ENCODE assay signal across 1 cellular context in the genomic region with DNA sequence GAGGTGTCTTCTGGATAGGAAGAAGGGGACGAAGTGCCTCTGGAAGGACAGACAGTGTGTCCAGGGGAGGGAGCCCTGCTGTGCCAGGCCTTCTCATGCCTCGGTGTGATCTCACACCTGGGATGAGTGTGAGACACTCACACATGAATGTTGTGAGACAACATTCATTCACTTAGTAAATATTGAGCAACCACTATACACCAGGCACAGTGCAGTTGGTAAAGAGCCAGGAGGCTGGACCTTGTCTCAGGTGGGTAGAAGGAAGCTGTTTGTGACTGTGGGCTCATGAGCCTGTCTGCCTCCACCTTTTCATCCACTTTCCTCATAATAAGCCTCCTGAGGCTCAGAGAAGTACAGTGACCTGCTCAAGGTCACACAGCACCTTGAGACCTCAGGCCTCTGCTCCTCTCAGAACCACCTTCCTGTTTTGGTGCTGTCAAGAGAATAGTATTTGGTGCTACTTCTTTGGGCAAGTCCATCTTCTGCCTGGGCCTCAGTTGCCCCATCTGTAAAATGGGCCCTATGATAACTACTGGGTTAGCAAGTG.
A peak's percentile ranks its signal among the peaks of the same experiment; 100 is the strongest.
TF ChIP-seq lines count a peak whose summit lies in the region.

No MANE protein-coding gene starts in this region.

TF ChIP-seq in HepG2, 621 proteins besides CTCF, POLR2A, EP300 and RAD21 (continued from another document and continues in another):
- no peak for TF ChIP-seq HNRNPH1 (optimal IDR thresholded peaks at IDR 0.05; ENCODE audit: low read depth, low read length)
- no peak for TF ChIP-seq ZFP90 (CRISPR knock-in tag; IDR thresholded peaks at IDR 0.05; ENCODE audit: borderline replicate concordance)
- TF ChIP-seq KAT2B (IDR thresholded peaks at IDR 0.05; ENCODE audit: borderline replicate concordance, low read depth, low read length): no peak
- TF ChIP-seq, protein P1, sequence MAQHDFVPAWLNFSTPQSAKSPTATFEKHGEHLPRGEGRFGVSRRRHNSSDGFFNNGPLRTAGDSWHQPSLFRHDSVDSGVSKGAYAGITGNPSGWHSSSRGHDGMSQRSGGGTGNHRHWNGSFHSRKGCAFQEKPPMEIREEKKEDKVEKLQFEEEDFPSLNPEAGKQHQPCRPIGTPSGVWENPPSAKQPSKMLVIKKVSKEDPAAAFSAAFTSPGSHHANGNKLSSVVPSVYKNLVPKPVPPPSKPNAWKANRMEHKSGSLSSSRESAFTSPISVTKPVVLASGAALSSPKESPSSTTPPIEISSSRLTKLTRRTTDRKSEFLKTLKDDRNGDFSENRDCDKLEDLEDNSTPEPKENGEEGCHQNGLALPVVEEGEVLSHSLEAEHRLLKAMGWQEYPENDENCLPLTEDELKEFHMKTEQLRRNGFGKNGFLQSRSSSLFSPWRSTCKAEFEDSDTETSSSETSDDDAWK (CRISPR knock-in tag; IDR thresholded peaks at IDR 0.05): no peak
- TF ChIP-seq ZNF234 (CRISPR knock-in tag; conservative IDR thresholded peaks at IDR 0.05): no peak
- TF ChIP-seq ZNF383 (CRISPR knock-in tag; IDR thresholded peaks at IDR 0.05; ENCODE audit: borderline replicate concordance): no peak
- peak; percentile 98 for TF ChIP-seq CEBPG (CRISPR knock-in tag; IDR thresholded peaks at IDR 0.05)
- TF ChIP-seq ZNF546 (CRISPR knock-in tag; conservative IDR thresholded peaks at IDR 0.05): no peak
- TF ChIP-seq SP1 (IDR thresholded peaks at IDR 0.05): no peak
- TF ChIP-seq SP1 (CRISPR knock-in tag; IDR thresholded peaks at IDR 0.05): no peak
- TF ChIP-seq PLSCR1 (CRISPR knock-in tag; IDR thresholded peaks at IDR 0.05; ENCODE audit: borderline replicate concordance): no peak
- TF ChIP-seq ZMYM3 (CRISPR knock-in tag; IDR thresholded peaks at IDR 0.05): peak; percentile 96
- no peak for TF ChIP-seq ONECUT2 (CRISPR knock-in tag; IDR thresholded peaks at IDR 0.05)
- TF ChIP-seq, protein P2, sequence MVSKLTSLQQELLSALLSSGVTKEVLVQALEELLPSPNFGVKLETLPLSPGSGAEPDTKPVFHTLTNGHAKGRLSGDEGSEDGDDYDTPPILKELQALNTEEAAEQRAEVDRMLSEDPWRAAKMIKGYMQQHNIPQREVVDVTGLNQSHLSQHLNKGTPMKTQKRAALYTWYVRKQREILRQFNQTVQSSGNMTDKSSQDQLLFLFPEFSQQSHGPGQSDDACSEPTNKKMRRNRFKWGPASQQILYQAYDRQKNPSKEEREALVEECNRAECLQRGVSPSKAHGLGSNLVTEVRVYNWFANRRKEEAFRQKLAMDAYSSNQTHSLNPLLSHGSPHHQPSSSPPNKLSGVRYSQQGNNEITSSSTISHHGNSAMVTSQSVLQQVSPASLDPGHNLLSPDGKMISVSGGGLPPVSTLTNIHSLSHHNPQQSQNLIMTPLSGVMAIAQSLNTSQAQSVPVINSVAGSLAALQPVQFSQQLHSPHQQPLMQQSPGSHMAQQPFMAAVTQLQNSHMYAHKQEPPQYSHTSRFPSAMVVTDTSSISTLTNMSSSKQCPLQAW (CRISPR knock-in tag; IDR thresholded peaks at IDR 0.05): no peak; the same call in none of the 2 replicates
- no peak for TF ChIP-seq ZKSCAN5 (CRISPR knock-in tag; IDR thresholded peaks at IDR 0.05)
- TF ChIP-seq, protein P3, sequence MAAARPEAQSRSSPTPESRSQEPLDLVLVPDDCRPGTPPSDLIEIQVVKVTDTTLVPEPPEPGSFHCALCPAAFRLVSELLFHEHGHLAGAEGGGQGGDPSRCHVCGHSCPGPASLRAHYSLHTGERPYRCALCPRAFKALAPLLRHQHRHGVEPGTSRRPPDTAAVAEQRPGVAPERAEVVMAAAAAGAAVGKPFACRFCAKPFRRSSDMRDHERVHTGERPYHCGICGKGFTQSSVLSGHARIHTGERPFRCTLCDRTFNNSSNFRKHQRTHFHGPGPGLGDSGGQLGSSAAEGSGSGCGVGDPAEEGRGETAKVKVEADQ (CRISPR knock-in tag; IDR thresholded peaks at IDR 0.05; ENCODE audit: borderline replicate concordance): no peak
- TF ChIP-seq BRCA1 (CRISPR knock-in tag; IDR thresholded peaks at IDR 0.05): no peak
- TF ChIP-seq NFRKB (IDR thresholded peaks at IDR 0.05): no peak
- TF ChIP-seq ZNF18 (CRISPR knock-in tag; IDR thresholded peaks at IDR 0.05; ENCODE audit: insufficient replicate concordance): peak; percentile 100
- TF ChIP-seq HMG20A (CRISPR knock-in tag; IDR thresholded peaks at IDR 0.05; ENCODE audit: borderline replicate concordance): peak; percentile 83; the same call in 1 of the 2 replicates
- TF ChIP-seq GABPB1 (CRISPR knock-in tag; IDR thresholded peaks at IDR 0.05): no peak
- TF ChIP-seq ETV6 (CRISPR knock-in tag; conservative IDR thresholded peaks at IDR 0.05): no peak
- no peak for TF ChIP-seq ZNF562 (CRISPR knock-in tag; IDR thresholded peaks at IDR 0.05; ENCODE audit: borderline replicate concordance)
- no peak for TF ChIP-seq RARG (CRISPR knock-in tag; IDR thresholded peaks at IDR 0.05; ENCODE audit: low read depth)
- TF ChIP-seq HIC2 (CRISPR knock-in tag; IDR thresholded peaks at IDR 0.05; ENCODE audit: low read depth): peak; percentile 42; the same call in 1 of the 2 replicates
- TF ChIP-seq, protein P4, sequence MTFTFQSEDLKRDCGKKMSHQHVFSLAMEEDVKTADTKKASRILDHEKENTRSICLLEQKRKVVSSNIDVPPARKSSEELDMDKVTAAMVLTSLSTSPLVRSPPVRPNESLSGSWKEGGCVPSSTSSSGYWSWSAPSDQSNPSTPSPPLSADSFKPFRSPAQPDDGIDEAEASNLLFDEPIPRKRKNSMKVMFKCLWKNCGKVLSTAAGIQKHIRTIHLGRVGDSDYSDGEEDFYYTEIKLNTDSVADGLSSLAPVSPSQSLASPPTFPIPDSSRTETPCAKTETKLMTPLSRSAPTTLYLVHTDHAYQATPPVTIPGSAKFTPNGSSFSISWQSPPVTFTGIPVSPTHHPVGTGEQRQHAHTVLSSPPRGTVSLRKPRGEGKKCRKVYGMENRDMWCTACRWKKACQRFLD (CRISPR knock-in tag; IDR thresholded peaks at IDR 0.05; ENCODE audit: borderline replicate concordance): no peak
- TF ChIP-seq, protein P5, sequence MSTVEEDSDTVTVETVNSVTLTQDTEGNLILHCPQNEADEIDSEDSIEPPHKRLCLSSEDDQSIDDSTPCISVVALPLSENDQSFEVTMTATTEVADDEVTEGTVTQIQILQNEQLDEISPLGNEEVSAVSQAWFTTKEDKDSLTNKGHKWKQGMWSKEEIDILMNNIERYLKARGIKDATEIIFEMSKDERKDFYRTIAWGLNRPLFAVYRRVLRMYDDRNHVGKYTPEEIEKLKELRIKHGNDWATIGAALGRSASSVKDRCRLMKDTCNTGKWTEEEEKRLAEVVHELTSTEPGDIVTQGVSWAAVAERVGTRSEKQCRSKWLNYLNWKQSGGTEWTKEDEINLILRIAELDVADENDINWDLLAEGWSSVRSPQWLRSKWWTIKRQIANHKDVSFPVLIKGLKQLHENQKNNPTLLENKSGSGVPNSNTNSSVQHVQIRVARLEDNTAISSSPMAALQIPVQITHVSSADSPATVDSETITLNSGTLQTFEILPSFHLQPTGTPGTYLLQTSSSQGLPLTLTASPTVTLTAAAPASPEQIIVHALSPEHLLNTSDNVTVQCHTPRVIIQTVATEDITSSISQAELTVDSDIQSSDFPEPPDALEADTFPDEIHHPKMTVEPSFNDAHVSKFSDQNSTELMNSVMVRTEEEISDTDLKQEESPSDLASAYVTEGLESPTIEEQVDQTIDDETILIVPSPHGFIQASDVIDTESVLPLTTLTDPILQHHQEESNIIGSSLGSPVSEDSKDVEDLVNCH (CRISPR knock-in tag; IDR thresholded peaks at IDR 0.05): no peak
- TF ChIP-seq PRPF4 (IDR thresholded peaks at IDR 0.05; ENCODE audit: low read depth, low read length, poor library complexity, severe bottlenecking): no peak
- no peak for TF ChIP-seq PAX8 (CRISPR knock-in tag; IDR thresholded peaks at IDR 0.05; ENCODE audit: borderline replicate concordance)
- no peak for TF ChIP-seq ZNF747 (CRISPR knock-in tag; IDR thresholded peaks at IDR 0.05; ENCODE audit: borderline replicate concordance)
- TF ChIP-seq EEA1 (CRISPR knock-in tag; IDR thresholded peaks at IDR 0.05; ENCODE audit: borderline replicate concordance): no peak
- TF ChIP-seq ZNF431 (CRISPR knock-in tag; IDR thresholded peaks at IDR 0.05; ENCODE audit: borderline replicate concordance, low read depth): no peak
- TF ChIP-seq CEBPB (IDR thresholded peaks at IDR 0.05; ENCODE audit: borderline replicate concordance, low read depth, low read length): peak; percentile 96
- TF ChIP-seq GATA4 (IDR thresholded peaks at IDR 0.05; ENCODE audit: borderline replicate concordance, low read depth): no peak
- TF ChIP-seq SIN3A (IDR thresholded peaks at IDR 0.05; ENCODE audit: borderline replicate concordance, low read depth, low read length): no peak
- TF ChIP-seq DPF2 (CRISPR knock-in tag; IDR thresholded peaks at IDR 0.05; ENCODE audit: borderline replicate concordance, low read depth): peak; percentile 64; the same call in 1 of the 2 replicates
- no peak for TF ChIP-seq CBX1 (IDR thresholded peaks at IDR 0.05; ENCODE audit: low read depth)
- TF ChIP-seq ZNF160 (CRISPR knock-in tag; IDR thresholded peaks at IDR 0.05): no peak
- no peak for TF ChIP-seq CREB1 (IDR thresholded peaks at IDR 0.05)
- no peak for TF ChIP-seq CREB1 (CRISPR knock-in tag; IDR thresholded peaks at IDR 0.05)
- no peak for TF ChIP-seq FOXM1 (CRISPR knock-in tag; IDR thresholded peaks at IDR 0.05)
- no peak for TF ChIP-seq HMGA1 (CRISPR knock-in tag; conservative IDR thresholded peaks at IDR 0.05)
- TF ChIP-seq REL (CRISPR knock-in tag; conservative IDR thresholded peaks at IDR 0.05): no peak
- TF ChIP-seq ZNF430 (CRISPR knock-in tag; IDR thresholded peaks at IDR 0.05): no peak
- TF ChIP-seq, protein P6, sequence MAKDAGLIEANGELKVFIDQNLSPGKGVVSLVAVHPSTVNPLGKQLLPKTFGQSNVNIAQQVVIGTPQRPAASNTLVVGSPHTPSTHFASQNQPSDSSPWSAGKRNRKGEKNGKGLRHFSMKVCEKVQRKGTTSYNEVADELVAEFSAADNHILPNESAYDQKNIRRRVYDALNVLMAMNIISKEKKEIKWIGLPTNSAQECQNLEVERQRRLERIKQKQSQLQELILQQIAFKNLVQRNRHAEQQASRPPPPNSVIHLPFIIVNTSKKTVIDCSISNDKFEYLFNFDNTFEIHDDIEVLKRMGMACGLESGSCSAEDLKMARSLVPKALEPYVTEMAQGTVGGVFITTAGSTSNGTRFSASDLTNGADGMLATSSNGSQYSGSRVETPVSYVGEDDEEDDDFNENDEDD (CRISPR knock-in tag; IDR thresholded peaks at IDR 0.05; ENCODE audit: borderline replicate concordance): no peak
- no peak for TF ChIP-seq ZBTB37 (CRISPR knock-in tag; IDR thresholded peaks at IDR 0.05)
- no peak for TF ChIP-seq ATF7 (IDR thresholded peaks at IDR 0.05)
- no peak for TF ChIP-seq ATF7 (CRISPR knock-in tag; IDR thresholded peaks at IDR 0.05)
- no peak for TF ChIP-seq ZSCAN25 (CRISPR knock-in tag; IDR thresholded peaks at IDR 0.05)
- TF ChIP-seq ZNF710 (CRISPR knock-in tag; IDR thresholded peaks at IDR 0.05; ENCODE audit: borderline replicate concordance): no peak; the same call in 1 of the 2 replicates
- TF ChIP-seq MBNL3 (CRISPR knock-in tag; conservative IDR thresholded peaks at IDR 0.05): no peak
